16 cellular contexts compared by ENCODE assay signal in genomic region chr20:17023811-17024210, GRCh38.
DNase-seq lines count a peak whose midpoint lies in the region; ATAC-seq and TF ChIP-seq lines count a peak whose summit lies in the region.
"Had no signal": no experiment of that assay in that cellular context is flagged by ENCODE, and none has a peak within 500 bp of the region (broad histone marks: within the 10 kb centered on the region; RNA-seq: fewer than 3 reads in every experiment).

No MANE protein-coding gene starts in this region.

- ATAC-seq in body of pancreas (no peak), HG03457 (IDR thresholded peaks at IDR 0.05; ENCODE audit: unreplicated experiment) (no peak), HG02970 (IDR thresholded peaks at IDR 0.05; ENCODE audit: low FRiP score, unreplicated experiment) (no peak)
- ATAC-seq: K562 had no signal

- peaks cover 22% of the 10 kb centered on the region for H3K4me1 Mint-ChIP-seq in nephron progenitor cell
- H3K4me1 Mint-ChIP-seq in activated CD4-positive, alpha-beta T cell treated with anti-CD3 and anti-CD28 coated beads, Interleukin-2, amount 10 ng/mL, durations not matched to agents 7 days and 5 days = no peaks in the 10 kb centered on the region

- H3K36me3 Mint-ChIP-seq in nephron progenitor cell (ENCODE audit: low read depth) = no peaks in the 10 kb centered on the region
- H3K36me3 Mint-ChIP-seq in activated CD4-positive, alpha-beta T cell treated with anti-CD3 and anti-CD28 coated beads, Interleukin-2, amount 10 ng/mL, durations not matched to agents 7 days and 5 days (ENCODE audit: low read depth) = no peaks in the 10 kb centered on the region

- POLR2A ChIA-PET in activated CD4-positive, alpha-beta T cell treated with anti-CD3 and anti-CD28 coated beads, Interleukin-2, amount 10 ng/mL, durations not matched to agents 7 days and 5 days (lab: Charles Lee) = no interaction called here

- intact Hi-C loops in body of pancreas (cut with DNase I) = no loop called here

- no peaks in the 10 kb centered on the region for H3K27me3 ChIP-seq in body of pancreas
- H3K27me3 ChIP-seq: BLaER1 had no signal

- TF ChIP-seq POLR2A in body of pancreas (IDR thresholded peaks at IDR 0.05) = no peak

- H3K9me3 ChIP-seq in body of pancreas = no peaks in the 10 kb centered on the region

- no peak overlapping the region for H3K27ac Mint-ChIP-seq in nephron progenitor cell
- no peak overlapping the region for H3K27ac Mint-ChIP-seq in activated CD4-positive, alpha-beta T cell treated with anti-CD3 and anti-CD28 coated beads, Interleukin-2, amount 10 ng/mL, durations not matched to agents 7 days and 5 days
- H3K27ac Mint-ChIP-seq: activated T-helper 1 cell treated with anti-CD3 and anti-CD28 coated beads, Interleukin-12 subunit alpha, Interleukin-12 subunit beta, Interleukin-2, Interleukin-4 antibody, amounts not matched to agents 30 ng/mL and 10 ng/mL and 1 ng/mL, durations not matched to agents 14 hours and 24 hours and 36 hours; T-helper 1 cell treated with Interleukin-12 subunit alpha and Interleukin-12 subunit beta and Interleukin-4 antibody, amounts not matched to agents 30 μg/mL and 1 μg/mL, for 36 hours had no signal

- peaks cover 26% of the 10 kb centered on the region for H3K9me3 Mint-ChIP-seq in nephron progenitor cell
- peaks cover 6% of the 10 kb centered on the region for H3K9me3 Mint-ChIP-seq in activated CD4-positive, alpha-beta T cell treated with anti-CD3 and anti-CD28 coated beads, Interleukin-2, amount 10 ng/mL, durations not matched to agents 7 days and 5 days

- H3K27me3 Mint-ChIP-seq in nephron progenitor cell (ENCODE audit: low read depth, poor library complexity) = peaks cover 6% of the 10 kb centered on the region
- H3K27me3 Mint-ChIP-seq in activated CD4-positive, alpha-beta T cell treated with anti-CD3 and anti-CD28 coated beads, Interleukin-2, amount 10 ng/mL, durations not matched to agents 7 days and 5 days = no peaks in the 10 kb centered on the region

- peak overlapping the region; percentile 41 for H3K4me3 Mint-ChIP-seq in nephron progenitor cell
- no peak overlapping the region for H3K4me3 Mint-ChIP-seq in activated CD4-positive, alpha-beta T cell treated with anti-CD3 and anti-CD28 coated beads, Interleukin-2, amount 10 ng/mL, durations not matched to agents 7 days and 5 days
- H3K4me3 Mint-ChIP-seq: activated T-helper 1 cell treated with anti-CD3 and anti-CD28 coated beads, Interleukin-12 subunit alpha, Interleukin-12 subunit beta, Interleukin-2, Interleukin-4 antibody, amounts not matched to agents 30 ng/mL and 10 ng/mL and 1 ng/mL, durations not matched to agents 14 hours and 24 hours and 36 hours; T-helper 1 cell treated with Interleukin-12 subunit alpha and Interleukin-12 subunit beta and Interleukin-4 antibody, amounts not matched to agents 30 μg/mL and 1 μg/mL, for 36 hours had no signal

- no peaks in the 10 kb centered on the region for H3K4me1 ChIP-seq in body of pancreas

- TF ChIP-seq CTCF in body of pancreas (IDR thresholded peaks at IDR 0.05) (no peak), nephron progenitor cell (IDR thresholded peaks at IDR 0.05) (no peak)

- DNase-seq in H4 (ENCODE audit: low spot score) = peak; percentile 58
- DNase-seq in NCI-H2107 (lab: John Stamatoyannopoulos, UW) = peak; percentile 46
- DNase-seq in body of pancreas = peak in 3 of 4 donors; percentile 6 to 14 (median 7)
- DNase-seq in nephron progenitor cell = peak; percentile 25
- no peak for DNase-seq in activated CD4-positive, alpha-beta T cell treated with anti-CD3 and anti-CD28 coated beads, Interleukin-2, amount 10 ng/mL, durations not matched to agents 7 days and 5 days
- DNase-seq: activated CD4-positive, alpha-beta T cell treated with anti-CD3 and anti-CD28 coated beads for 4 hours; amygdala; dorsolateral prefrontal cortex; NCI-H1436 treated with DMSO at 0.1 percent for 48 hours; PC-9 had no signal

- CTCF ChIA-PET in activated CD4-positive, alpha-beta T cell treated with anti-CD3 and anti-CD28 coated beads, Interleukin-2, amount 10 ng/mL, durations not matched to agents 7 days and 5 days (lab: Charles Lee) = no interaction called here

- no peak overlapping the region for H3K27ac ChIP-seq in body of pancreas
- H3K27ac ChIP-seq: BLaER1, dorsolateral prefrontal cortex, PC-9 had no signal

- no peak overlapping the region for H3K4me3 ChIP-seq in body of pancreas
- H3K4me3 ChIP-seq: BLaER1, dorsolateral prefrontal cortex, K562, PC-9 had no signal

- WGBS in body of pancreas, 2 donors = 13 to 14% methylated on average over 8 of the region's 8 CpGs

- no peaks in the 10 kb centered on the region for H3K36me3 ChIP-seq in body of pancreas (replicated peaks in 1 of 2; ENCODE audit: insufficient read depth in 1 of 2, low read depth in 2 of 2)
- H3K36me3 ChIP-seq: BLaER1 had no signal
